Comparison of ENCODE assay signal across 8 cellular contexts in genomic region chr2:46540496-46541342, GRCh38. TPM values are rescaled to one million over a fixed set of nuclear protein-coding genes. Genes with fewer than 3 reads are reported as not detected.
DNase-seq lines count a peak whose midpoint lies in the region; ATAC-seq and TF ChIP-seq lines count a peak whose summit lies in the region.

No MANE protein-coding gene starts in this region.

- H3K36me3 Mint-ChIP-seq in MCF 10A (ENCODE audit: insufficient read depth, unreplicated experiment), result peaks cover 6% of the 10 kb centered on the region

- no peaks in the 10 kb centered on the region for H3K27me3 Mint-ChIP-seq in MCF 10A (ENCODE audit: insufficient read depth, unreplicated experiment)

- DNase-seq in MCF 10A (ENCODE audit: unreplicated experiment) (peak; percentile 25), mammary epithelial cell (no peak), astrocyte of the hippocampus (ENCODE audit: low read depth, low spot score) (peak; percentile 89), kidney epithelial cell (ENCODE audit: low read depth) (peak; percentile 31), thoracic aorta (ENCODE audit: low spot score) (peak; percentile 28), ecto neural progenitor cell (ENCODE audit: low spot score) (no peak), ureter (ENCODE audit: low spot score) (no peak), NCI-H69 (lab: John Stamatoyannopoulos, UW) (no peak)

- no peak overlapping the region for H3K9ac ChIP-seq in mammary epithelial cell (ENCODE audit: insufficient read depth, low read length)

- H3K4me1 Mint-ChIP-seq in MCF 10A (ENCODE audit: insufficient read depth, unreplicated experiment), result peaks cover 16% of the 10 kb centered on the region

- BruUV-seq in MCF 10A (replicated peaks; lab: Mats Ljungman, UMichigan) (no TSS peak), mammary epithelial cell (replicated peaks; lab: Mats Ljungman, UMichigan) (no TSS peak)

- H3K4me1 ChIP-seq in mammary epithelial cell (ENCODE audit: insufficient read depth, low read length), result peaks cover 15% of the 10 kb centered on the region
- peaks cover 13 to 38% of the 10 kb centered on the region in 2 donors for H3K4me1 ChIP-seq in thoracic aorta (ENCODE audit: control insufficient read depth in 1 of 2, low read depth in 2 of 2)

- no peak overlapping the region for H3K4me3 ChIP-seq in mammary epithelial cell (replicated peaks in 1 of 3; ENCODE audit: insufficient read depth in 1 of 3, low read depth in 2 of 3, low read length in 3 of 3)
- no peak overlapping the region for H3K4me3 ChIP-seq in kidney epithelial cell (ENCODE audit: low read depth, low read length)
- peak overlapping the region; percentile 73 for H3K4me3 ChIP-seq in thoracic aorta

- H3K9me3 Mint-ChIP-seq in MCF 10A (ENCODE audit: unreplicated experiment), result no peaks in the 10 kb centered on the region

- H2AFZ ChIP-seq in mammary epithelial cell (ENCODE audit: low read depth, low read length), result no peak overlapping the region

- no peak overlapping the region for H3K27ac Mint-ChIP-seq in MCF 10A (ENCODE audit: low read depth, unreplicated experiment)

- POLR2A ChIA-PET in MCF 10A (lab: Yijun Ruan, JAX), result interaction anchor here (0.7 kb wide), 1 partner anchor 27 kb away, joined by 3 read pairs; no protein-coding TSS in a partner anchor

- intact Hi-C loops in MCF 10A (cut with micrococcal nuclease) (no loop called here), mammary epithelial cell (cut with micrococcal nuclease) (no loop called here)

- no peaks in the 10 kb centered on the region for H3K79me2 ChIP-seq in mammary epithelial cell (ENCODE audit: insufficient read depth, low read length)

- TF ChIP-seq CTCF in MCF 10A (IDR thresholded peaks at IDR 0.05; ENCODE audit: unreplicated experiment), result no peak
- TF ChIP-seq CTCF in mammary epithelial cell (conservative IDR thresholded peaks at IDR 0.05 in 1 of 2, IDR thresholded peaks at IDR 0.05 in 1 of 2; ENCODE audit: extremely low read depth in 1 of 2, insufficient read depth in 1 of 2, low read depth in 1 of 2, low read length in 2 of 2), result no peak
- TF ChIP-seq CTCF in kidney epithelial cell (IDR thresholded peaks at IDR 0.05; ENCODE audit: insufficient read depth, low read length, poor library complexity, severe bottlenecking), result no peak
- TF ChIP-seq CTCF in thoracic aorta (IDR thresholded peaks at IDR 0.05), result no peak

- H3K9me3 ChIP-seq in mammary epithelial cell (replicated peaks; ENCODE audit: insufficient read depth, low read length) (no peaks in the 10 kb centered on the region), thoracic aorta (no peaks in the 10 kb centered on the region)

- in situ Hi-C loops in mammary epithelial cell (cut with MboI; ENCODE audit: low sequenced_read_pairs in 2 of 2), result no loop called here

- CTCF ChIA-PET in MCF 10A (lab: Yijun Ruan, JAX) (interaction anchor here (0.5 to 1.4 kb wide), 8 partner anchors 8 to 474 kb away, joined by 3 to 4 read pairs (median 3); no protein-coding TSS in a partner anchor), mammary epithelial cell (lab: Charles Lee; ENCODE audit: low non-redundant PET) (no interaction called here)

- no peak for ATAC-seq in thoracic aorta (ENCODE audit: insufficient number of reproducible peaks, low FRiP score, low read depth)

- H3K4me3 Mint-ChIP-seq in MCF 10A (ENCODE audit: unreplicated experiment), result peak overlapping the region; percentile 89

- 64% methylated on average over 9 of the region's 9 CpGs for WGBS in mammary epithelial cell (ENCODE audit: low coverage, missing lambda C conversion rate)

- dilution Hi-C loops in mammary epithelial cell (cut with HindIII; ENCODE audit: low sequenced_read_pairs), result no loop called here

- no peak overlapping the region for H3K4me2 ChIP-seq in mammary epithelial cell (ENCODE audit: insufficient read depth, low read depth, low read length)

- H3K27me3 ChIP-seq in mammary epithelial cell (ENCODE audit: insufficient read depth, low read length), result no peaks in the 10 kb centered on the region
- H3K27me3 ChIP-seq in kidney epithelial cell (ENCODE audit: control insufficient read depth, insufficient read depth, low read length), result no peaks in the 10 kb centered on the region
- no peaks in the 10 kb centered on the region for H3K27me3 ChIP-seq in thoracic aorta (replicated peaks; ENCODE audit: insufficient read depth)

- H3K36me3 ChIP-seq in mammary epithelial cell (ENCODE audit: insufficient read depth, low read length) (no peaks in the 10 kb centered on the region), kidney epithelial cell (ENCODE audit: control insufficient read depth, insufficient read depth, low read length) (no peaks in the 10 kb centered on the region), thoracic aorta (no peaks in the 10 kb centered on the region)

- no peak overlapping the region for H3K27ac ChIP-seq in mammary epithelial cell (ENCODE audit: insufficient read depth, low read depth, low read length)
- peak overlapping the region; percentile 65 to 86 for H3K27ac ChIP-seq in thoracic aorta

- H4K20me1 ChIP-seq in mammary epithelial cell (ENCODE audit: insufficient read depth, low read length), result no peaks in the 10 kb centered on the region

RNA-seq across cellular contexts. Expression of gene RHOQ, which starts 1.6 kb away (rescaled TPM):
- total RNA-seq in MCF 10A (2022) (30.4 and 44.8 TPM in 2 replicates), mammary epithelial cell (10 to 100 TPM; 30.3 to 59.7 TPM), kidney epithelial cell (70.6 and 70.7 TPM in 2 replicates), thoracic aorta (100 to 1,000 TPM; 116 to 134 TPM), ureter (124 TPM)
- 14.4 TPM for polyA plus RNA-seq in mammary epithelial cell
- 21.5 TPM for polyA minus RNA-seq in mammary epithelial cell

RNA-seq across cellular contexts. Expression of gene ATP6V1E2, which starts 1.7 kb away (rescaled TPM):
- total RNA-seq in MCF 10A (2022) (11.9 and 18.4 TPM in 2 replicates), mammary epithelial cell (1 to 10 TPM; 8.3 to 8.7 TPM), kidney epithelial cell (6.4 and 10.1 TPM in 2 replicates), thoracic aorta (1 to 10 TPM; 1.9 to 7.4 TPM), ureter (10.1 TPM)
- 6.9 TPM for polyA plus RNA-seq in mammary epithelial cell
- polyA minus RNA-seq in mammary epithelial cell, result 19.3 TPM

Comparison
In these comparisons a context has a peak if more than half of its experiments do, and no peak if none do; other contexts are left out.
1. DNase-seq: peak in MCF 10A (single experiment), astrocyte of the hippocampus (single experiment), kidney epithelial cell (single experiment) and thoracic aorta (single experiment); none in mammary epithelial cell (single experiment), ecto neural progenitor cell (single experiment), ureter (single experiment) and NCI-H69 (single experiment).